8 cellular contexts compared by ENCODE assay signal in the genomic region with DNA sequence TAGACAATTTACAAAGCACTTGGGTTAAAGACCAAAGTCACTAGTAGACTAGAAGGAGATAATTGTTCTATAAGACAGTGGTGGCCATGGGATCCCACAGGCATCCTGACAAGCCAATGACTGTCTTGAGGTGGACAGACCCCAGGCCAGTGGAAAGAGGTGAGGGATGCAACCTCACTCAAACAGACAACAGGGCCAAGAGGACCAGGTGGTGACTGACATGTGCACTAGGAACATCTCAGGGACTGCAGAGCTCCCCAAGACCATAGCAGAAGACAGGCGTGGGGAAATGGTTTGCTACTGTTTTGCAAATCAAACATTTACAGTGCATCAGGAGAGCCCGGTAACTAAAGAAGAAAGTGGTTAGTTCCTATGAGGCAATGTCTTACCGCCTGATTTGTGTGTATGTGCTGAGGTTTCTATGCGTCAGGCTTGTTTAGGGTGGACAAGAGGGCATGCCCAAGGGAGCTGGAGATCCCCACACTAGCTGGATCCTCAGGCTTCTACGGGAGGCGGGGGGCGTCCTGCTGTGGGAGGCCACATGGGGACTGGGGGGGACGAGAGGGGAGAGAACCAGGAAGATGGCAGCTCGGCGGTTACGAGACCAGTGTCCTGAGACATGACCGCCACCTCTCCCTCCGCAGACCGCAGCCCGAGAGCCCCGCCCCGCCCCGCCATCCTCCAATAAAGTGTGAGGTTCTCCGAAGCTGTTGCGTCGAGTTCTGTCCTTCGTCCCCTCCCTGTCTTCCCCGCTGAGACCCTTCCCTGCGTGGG. TPM values are rescaled to one million over a fixed set of nuclear protein-coding genes. Genes with fewer than 3 reads are reported as not detected.
A peak's percentile ranks its signal among the peaks of the same experiment; 100 is the strongest.
DNase-seq lines count a peak whose midpoint lies in the region; ATAC-seq and TF ChIP-seq lines count a peak whose summit lies in the region.

No MANE protein-coding gene starts in this region.

- no peak for TF ChIP-seq RAD21 in neural cell (conservative IDR thresholded peaks at IDR 0.05)

- no peaks in the 10 kb centered on the region for H4K20me1 ChIP-seq in neural cell (ENCODE audit: insufficient read depth)

- POLR2A ChIA-PET in BJ (lab: Charles Lee): no interaction called here

- 2 to 3% methylated on average over 12 to 15 of the region's 24 CpGs for WGBS in upper lobe of left lung, 2 donors

- DNase-seq in BJ (ENCODE audit: low read depth) (peak; percentile 20), NOMO-1 treated with DMSO at 0.1 percent for 48 hours (lab: John Stamatoyannopoulos, UW; ENCODE audit: unreplicated experiment) (peak; percentile 78), fibroblast of mammary gland (ENCODE audit: low read depth) (peak; percentile 79), upper lobe of left lung (peak in 1 of 2 donors; percentile 85)
- DNase-seq in activated T-cell treated with anti-CD3 and anti-CD28 coated beads, Interleukin-2, amount 50 U/mL, for 48 hours: peak; percentile 85 to 86

- H2AFZ ChIP-seq in neural cell (ENCODE audit: low read depth, low read length): peak overlapping the region; percentile 53

- H3K27me3 ChIP-seq in BJ (ENCODE audit: control insufficient read depth, insufficient read depth, low read length) (no peaks in the 10 kb centered on the region), neural cell (ENCODE audit: insufficient read depth, low read depth, low read length) (no peaks in the 10 kb centered on the region), upper lobe of left lung (no peaks in the 10 kb centered on the region)

- no peaks in the 10 kb centered on the region for H3K9me2 ChIP-seq in neural cell (ENCODE audit: insufficient read depth, low read length)

- H3F3A ChIP-seq in neural cell (ENCODE audit: insufficient read depth, low read length, poor library complexity, severe bottlenecking): no peaks in the 10 kb centered on the region

- peak overlapping the region; percentile 76 for H3K9ac ChIP-seq in neural cell (ENCODE audit: low read length)

- H3K27ac ChIP-seq in neural cell (ENCODE audit: low read length): peak overlapping the region; percentile 60
- peak overlapping the region; percentile 82 to 95 (median 89) for H3K27ac ChIP-seq in upper lobe of left lung

- H3K9me3 ChIP-seq in neural cell (ENCODE audit: low read length) (no peaks in the 10 kb centered on the region), upper lobe of left lung (no peaks in the 10 kb centered on the region)

- no peak overlapping the region for H3K4me2 ChIP-seq in neural cell (ENCODE audit: low read length)

- H3K4me3 ChIP-seq in BJ (ENCODE audit: low read depth, low read length) (peak overlapping the region; percentile 87), fibroblast of mammary gland (ENCODE audit: control insufficient read depth, low read depth, low read length) (peak overlapping the region; percentile 72), neural cell (ENCODE audit: low read length) (peak overlapping the region; percentile 89), upper lobe of left lung (peak overlapping the region; percentile 50 to 99 (median 88))

- CTCF ChIA-PET in BJ (lab: Yijun Ruan, JAX): interaction anchor here (0.6 to 1.2 kb wide), 4 partner anchors 28 to 271 kb away, joined by 3 read pairs; no protein-coding TSS in a partner anchor

- TF ChIP-seq EP300 in neural cell (conservative IDR thresholded peaks at IDR 0.05; ENCODE audit: poor library complexity, severe bottlenecking) (no peak), upper lobe of left lung (IDR thresholded peaks at IDR 0.05) (no peak)

- peaks cover 6% of the 10 kb centered on the region for H3K79me2 ChIP-seq in neural cell (replicated peaks; ENCODE audit: insufficient read depth, low read length)

- TF ChIP-seq POLR2A in upper lobe of left lung (IDR thresholded peaks at IDR 0.05): peak in 1 of 4 donors; percentile 22

- H3K36me3 ChIP-seq in BJ (ENCODE audit: control insufficient read depth, insufficient read depth, low read length) (peaks cover 10% of the 10 kb centered on the region), neural cell (ENCODE audit: insufficient read depth, low read length) (no peaks in the 10 kb centered on the region), upper lobe of left lung (peaks cover 0 to 32% (median 19%) of the 10 kb centered on the region in 4 donors)

- H3K4me1 ChIP-seq in upper lobe of left lung: peaks cover 16 to 36% (median 27%) of the 10 kb centered on the region in 4 donors

- no peak for TF ChIP-seq CTCF in BJ (IDR thresholded peaks at IDR 0.05; ENCODE audit: insufficient read depth, low read depth, low read length)
- no peak for TF ChIP-seq CTCF in fibroblast of mammary gland (conservative IDR thresholded peaks at IDR 0.05; ENCODE audit: control insufficient read depth, insufficient read depth, low read depth, low read length)
- TF ChIP-seq CTCF in neural cell (IDR thresholded peaks at IDR 0.05; ENCODE audit: poor library complexity, severe bottlenecking): no peak
- no peak for TF ChIP-seq CTCF in upper lobe of left lung (IDR thresholded peaks at IDR 0.05)

- peak; percentile 51 for ATAC-seq in GM18909 (IDR thresholded peaks at IDR 0.05; ENCODE audit: poor library complexity, unreplicated experiment)
- peak; percentile 41 for ATAC-seq in HG03135 (IDR thresholded peaks at IDR 0.05; ENCODE audit: unreplicated experiment)
- peak; percentile 73 to 90 for ATAC-seq in upper lobe of left lung (ENCODE audit: low FRiP score in 2 of 2)

TF ChIP-seq in neural cell, 6 proteins besides CTCF, POLR2A, EP300 and RAD21:
- TF ChIP-seq, protein P1, sequence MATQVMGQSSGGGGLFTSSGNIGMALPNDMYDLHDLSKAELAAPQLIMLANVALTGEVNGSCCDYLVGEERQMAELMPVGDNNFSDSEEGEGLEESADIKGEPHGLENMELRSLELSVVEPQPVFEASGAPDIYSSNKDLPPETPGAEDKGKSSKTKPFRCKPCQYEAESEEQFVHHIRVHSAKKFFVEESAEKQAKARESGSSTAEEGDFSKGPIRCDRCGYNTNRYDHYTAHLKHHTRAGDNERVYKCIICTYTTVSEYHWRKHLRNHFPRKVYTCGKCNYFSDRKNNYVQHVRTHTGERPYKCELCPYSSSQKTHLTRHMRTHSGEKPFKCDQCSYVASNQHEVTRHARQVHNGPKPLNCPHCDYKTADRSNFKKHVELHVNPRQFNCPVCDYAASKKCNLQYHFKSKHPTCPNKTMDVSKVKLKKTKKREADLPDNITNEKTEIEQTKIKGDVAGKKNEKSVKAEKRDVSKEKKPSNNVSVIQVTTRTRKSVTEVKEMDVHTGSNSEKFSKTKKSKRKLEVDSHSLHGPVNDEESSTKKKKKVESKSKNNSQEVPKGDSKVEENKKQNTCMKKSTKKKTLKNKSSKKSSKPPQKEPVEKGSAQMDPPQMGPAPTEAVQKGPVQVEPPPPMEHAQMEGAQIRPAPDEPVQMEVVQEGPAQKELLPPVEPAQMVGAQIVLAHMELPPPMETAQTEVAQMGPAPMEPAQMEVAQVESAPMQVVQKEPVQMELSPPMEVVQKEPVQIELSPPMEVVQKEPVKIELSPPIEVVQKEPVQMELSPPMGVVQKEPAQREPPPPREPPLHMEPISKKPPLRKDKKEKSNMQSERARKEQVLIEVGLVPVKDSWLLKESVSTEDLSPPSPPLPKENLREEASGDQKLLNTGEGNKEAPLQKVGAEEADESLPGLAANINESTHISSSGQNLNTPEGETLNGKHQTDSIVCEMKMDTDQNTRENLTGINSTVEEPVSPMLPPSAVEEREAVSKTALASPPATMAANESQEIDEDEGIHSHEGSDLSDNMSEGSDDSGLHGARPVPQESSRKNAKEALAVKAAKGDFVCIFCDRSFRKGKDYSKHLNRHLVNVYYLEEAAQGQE (IDR thresholded peaks at IDR 0.05; ENCODE audit: borderline replicate concordance): no peak
- no peak for TF ChIP-seq TAF1 (IDR thresholded peaks at IDR 0.05; ENCODE audit: low read depth)
- no peak for TF ChIP-seq EZH2 (IDR thresholded peaks at IDR 0.05; ENCODE audit: borderline replicate concordance, insufficient read depth, low read length, poor library complexity, severe bottlenecking)
- TF ChIP-seq SMC3 (conservative IDR thresholded peaks at IDR 0.05; ENCODE audit: poor library complexity): no peak
- TF ChIP-seq POLR2AphosphoS5 (IDR thresholded peaks at IDR 0.05): no peak
- no peak for TF ChIP-seq MXI1 (conservative IDR thresholded peaks at IDR 0.05; ENCODE audit: poor library complexity, severe bottlenecking)

RNA-seq across cellular contexts. Expression of a gene that starts 0.6 kb away (rescaled TPM):
- polyA plus RNA-seq in BJ (2011; rRNA removed) (27.4 and 37.2 TPM in 2 replicates), neural cell (134 and 142 TPM in 2 replicates)
- 6.1 and 10.3 TPM in 2 replicates for polyA minus RNA-seq in BJ (2011; rRNA and poly(A)+ RNA removed)
- 45.5 and 46.8 TPM in 2 replicates for polyA minus RNA-seq in neural cell
- total RNA-seq in upper lobe of left lung: 10 to 100 TPM; 36.7 to 65.5 (median 51.4) TPM

RNA-seq across cellular contexts. Expression of a gene that starts 1.8 kb away (rescaled TPM):
- polyA plus RNA-seq in BJ (2011; rRNA removed): not detected in 2 replicates
- 0.76 TPM in 1 of 2 replicates, not detected in the other for polyA minus RNA-seq in BJ (2011; rRNA and poly(A)+ RNA removed)
- 1.9 and 3.0 TPM in 2 replicates for polyA plus RNA-seq in neural cell
- polyA minus RNA-seq in neural cell: 0.97 and 1.0 TPM in 2 replicates
- total RNA-seq in upper lobe of left lung: 1 to 10 TPM in 1 of 6 donors, not detected in 5; 1.1 TPM

RNA-seq across cellular contexts. Expression of a gene that starts 26.2 kb away (rescaled TPM):
- polyA plus RNA-seq in BJ (2011; rRNA removed) (not detected in 2 replicates), neural cell (not detected in 2 replicates)
- polyA minus RNA-seq in BJ (2011; rRNA and poly(A)+ RNA removed): not detected in 2 replicates
- polyA minus RNA-seq in neural cell: not detected in 2 replicates
- 1 to 10 TPM in 1 of 6 donors, not detected in 5; 2.7 TPM for total RNA-seq in upper lobe of left lung

RNA-seq across cellular contexts. Expression of a gene that starts 39.3 kb away (rescaled TPM):
- polyA plus RNA-seq in BJ (2011; rRNA removed) (not detected in 2 replicates), neural cell (not detected in 2 replicates)
- not detected in 2 replicates for polyA minus RNA-seq in BJ (2011; rRNA and poly(A)+ RNA removed)
- not detected in 2 replicates for polyA minus RNA-seq in neural cell
- not detected for total RNA-seq in upper lobe of left lung
